Comparison of ENCODE assay signal across 10 cellular contexts in the genomic region with DNA sequence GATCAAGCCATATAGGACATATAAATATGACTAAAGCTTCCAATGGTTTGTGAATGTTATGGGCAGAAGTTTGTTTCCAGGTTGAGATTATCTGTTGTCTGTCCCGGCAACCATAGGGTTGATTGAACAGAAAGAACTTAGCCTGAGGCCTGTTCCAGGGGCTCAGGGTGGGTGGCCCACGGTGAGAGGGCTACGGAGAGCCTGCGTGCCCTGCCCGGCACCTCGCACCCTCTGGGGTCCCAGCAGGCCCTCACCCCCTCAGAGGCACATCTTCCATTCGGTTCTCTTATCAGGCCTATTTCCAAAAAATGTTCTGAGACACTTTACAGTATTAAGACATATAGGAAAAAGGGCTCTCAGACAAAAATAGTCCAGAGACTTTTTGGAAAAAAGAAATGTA. TPM values are rescaled to one million over a fixed set of nuclear protein-coding genes. Genes with fewer than 3 reads are reported as not detected.
"Had no signal": no experiment of that assay in that cellular context is flagged by ENCODE, and none has a peak within 500 bp of the region (broad histone marks: within the 10 kb centered on the region; RNA-seq: fewer than 3 reads in every experiment).

No MANE protein-coding gene starts in this region.

- FAIRE-seq: K562 had no signal

- H3K36me3 ChIP-seq: HAP-1 had no signal

- H3K9me3 ChIP-seq: HAP-1 had no signal

- H3K4me1 ChIP-seq: HAP-1 had no signal

- H3K27ac ChIP-seq: GM23248, HL-60 had no signal

- H3K4me3 ChIP-seq: GM23248, HAP-1, K562 had no signal

- H3K9me3 Mint-ChIP-seq: HFFc6 had no signal

- H3K4me3 Mint-ChIP-seq: HFFc6 had no signal

- H3K27ac Mint-ChIP-seq: HFFc6 had no signal

- ATAC-seq: HCT116, K562 had no signal

- H2AFZ ChIP-seq: GM23248 had no signal

- H3K9ac ChIP-seq: GM23248 had no signal

- DNase-seq: GM23248, GOT3, H7, HFFc6 had no signal

RNA-seq across cellular contexts. Expression of a gene that starts 40.4 kb away (rescaled TPM):
- total RNA-seq: GM23248, HFFc6, HT1080, IMR-90, K562 had no signal
- polyA plus RNA-seq: GM23248, IMR-90 had no signal
